12 cellular contexts compared by ENCODE assay signal in genomic region chr2:168635065-168635577, GRCh38.
A peak's percentile ranks its signal among the peaks of the same experiment; 100 is the strongest.
DNase-seq lines count a peak whose midpoint lies in the region; ATAC-seq and TF ChIP-seq lines count a peak whose summit lies in the region.
"Had no signal": no experiment of that assay in that cellular context is flagged by ENCODE, and none has a peak within 500 bp of the region (broad histone marks: within the 10 kb centered on the region; RNA-seq: fewer than 3 reads in every experiment).

No MANE protein-coding gene starts in this region.

- no peaks in the 10 kb centered on the region for H3K27me3 ChIP-seq in stomach smooth muscle (ENCODE audit: control insufficient read depth in 1 of 2, insufficient read depth in 2 of 2, low read length in 2 of 2)
- H3K27me3 ChIP-seq: MG63 had no signal

- H3K9me3 ChIP-seq in stomach smooth muscle (ENCODE audit: control insufficient read depth in 2 of 2, low read length in 2 of 2), result no peaks in the 10 kb centered on the region
- H3K9me3 ChIP-seq: MG63 had no signal

- no peaks in the 10 kb centered on the region for H3K36me3 ChIP-seq in stomach smooth muscle (ENCODE audit: control insufficient read depth in 2 of 2, insufficient read depth in 2 of 2, low read length in 2 of 2)
- H3K36me3 ChIP-seq: MG63 had no signal

- no peak for TF ChIP-seq CTCF in astrocyte of the spinal cord (IDR thresholded peaks at IDR 0.05; ENCODE audit: low read depth, low read length)
- no peak for TF ChIP-seq CTCF in activated CD8-positive, alpha-beta T cell treated with anti-CD3 and anti-CD28 coated beads for 36 hours (IDR thresholded peaks at IDR 0.05)

- H3K27ac ChIP-seq in stomach smooth muscle (ENCODE audit: low read length), result peak overlapping the region; percentile 84

- no peaks in the 10 kb centered on the region for H3K36me3 Mint-ChIP-seq in activated CD8-positive, alpha-beta T cell treated with anti-CD3 and anti-CD28 coated beads for 36 hours (ENCODE audit: low read depth)
- H3K36me3 Mint-ChIP-seq: activated naive CD4-positive, alpha-beta T cell treated with anti-CD3 and anti-CD28 coated beads, Interleukin-2, amount 50 U/mL, for 72 hours had no signal

- CTCF ChIA-PET in activated CD8-positive, alpha-beta T cell treated with anti-CD3 and anti-CD28 coated beads for 36 hours (lab: Charles Lee), result no interaction called here

- H3K4me1 ChIP-seq in stomach smooth muscle (ENCODE audit: control insufficient read depth, insufficient read depth, low read length), result peaks cover 31% of the 10 kb centered on the region

- H3K9me3 Mint-ChIP-seq in activated CD8-positive, alpha-beta T cell treated with anti-CD3 and anti-CD28 coated beads for 36 hours, result no peaks in the 10 kb centered on the region
- H3K9me3 Mint-ChIP-seq: activated naive CD4-positive, alpha-beta T cell treated with anti-CD3 and anti-CD28 coated beads, Interleukin-2, amount 50 U/mL, for 72 hours had no signal

- POLR2A ChIA-PET in activated CD8-positive, alpha-beta T cell treated with anti-CD3 and anti-CD28 coated beads for 36 hours (lab: Charles Lee), result interaction anchor here (1.0 to 1.1 kb wide), 2 partner anchors 9 to 59 kb away, joined by 3 to 4 read pairs; no protein-coding TSS in a partner anchor

- H3K9ac ChIP-seq in stomach smooth muscle (ENCODE audit: low read length in 2 of 2), result peak overlapping the region in 1 of 2 donors; percentile 5

- peaks cover 10% of the 10 kb centered on the region for H3K4me1 Mint-ChIP-seq in activated CD8-positive, alpha-beta T cell treated with anti-CD3 and anti-CD28 coated beads for 36 hours (ENCODE audit: low read depth)

- in situ Hi-C loops in astrocyte of the spinal cord (cut with HindIII; ENCODE audit: low sequenced_read_pairs), result no loop called here

- ATAC-seq in left colon (peak; percentile 47), GM21723 (IDR thresholded peaks at IDR 0.05; ENCODE audit: unreplicated experiment) (no peak)
- ATAC-seq in activated CD8-positive, alpha-beta T cell treated with anti-CD3 and anti-CD28 coated beads for 36 hours, result no peak
- ATAC-seq: activated naive CD4-positive, alpha-beta T cell treated with anti-CD3 and anti-CD28 coated beads, Interleukin-2, amount 50 U/mL, for 72 hours had no signal

- intact Hi-C loops in left colon (cut with DNase I, micrococcal nuclease), result no loop called here
- intact Hi-C loops in activated CD8-positive, alpha-beta T cell treated with anti-CD3 and anti-CD28 coated beads for 36 hours (cut with micrococcal nuclease), result no loop called here

- DNase-seq in HCEC 1CT, result peak; percentile 40
- DNase-seq in astrocyte of the spinal cord (ENCODE audit: low read depth, low spot score), result peak; percentile 59
- DNase-seq in left colon, result peak; percentile 62 to 67
- DNase-seq in stimulated activated CD4-positive, alpha-beta T cell treated with anti-CD3 and anti-CD28 coated beads, Interleukin-4, amount 100 ng/mL, for 4 hours, result no peak
- DNase-seq in HT-29 (ENCODE audit: low spot score), result no peak
- DNase-seq in activated CD8-positive, alpha-beta T cell treated with anti-CD3 and anti-CD28 coated beads for 36 hours, result no peak
- DNase-seq: GF-D8; MG63; stimulated activated CD4-positive, alpha-beta T cell treated with anti-CD3 and anti-CD28 coated beads, Interleukin-4, amount 100 ng/mL, for 1 hour had no signal

- H3K27me3 Mint-ChIP-seq in activated CD8-positive, alpha-beta T cell treated with anti-CD3 and anti-CD28 coated beads for 36 hours, result no peaks in the 10 kb centered on the region

- H3K4me3 ChIP-seq in astrocyte of the spinal cord (ENCODE audit: low read depth, low read length) (no peak overlapping the region), stomach smooth muscle (ENCODE audit: low read length in 2 of 2) (peak overlapping the region in 1 of 2 donors; percentile 55)
- H3K4me3 ChIP-seq: MG63 had no signal

- no peak overlapping the region for H3K4me3 Mint-ChIP-seq in activated CD8-positive, alpha-beta T cell treated with anti-CD3 and anti-CD28 coated beads for 36 hours

- no peak overlapping the region for H3K27ac Mint-ChIP-seq in activated CD8-positive, alpha-beta T cell treated with anti-CD3 and anti-CD28 coated beads for 36 hours
- H3K27ac Mint-ChIP-seq: activated naive CD4-positive, alpha-beta T cell treated with anti-CD3 and anti-CD28 coated beads, Interleukin-2, amount 50 U/mL, for 72 hours had no signal

Comparison
In these comparisons a context has a peak if more than half of its experiments do, and no peak if none do; other contexts are left out.
1. DNase-seq: peak in HCEC 1CT (single experiment), astrocyte of the spinal cord (single experiment) and left colon (2 of 2); none in stimulated activated CD4-positive, alpha-beta T cell treated with anti-CD3 and anti-CD28 coated beads, Interleukin-4, amount 100 ng/mL, for 4 hours (0 of 2), HT-29 (single experiment) and activated CD8-positive, alpha-beta T cell treated with anti-CD3 and anti-CD28 coated beads for 36 hours (single experiment).